14 cellular contexts compared by ENCODE assay signal in the genomic region with DNA sequence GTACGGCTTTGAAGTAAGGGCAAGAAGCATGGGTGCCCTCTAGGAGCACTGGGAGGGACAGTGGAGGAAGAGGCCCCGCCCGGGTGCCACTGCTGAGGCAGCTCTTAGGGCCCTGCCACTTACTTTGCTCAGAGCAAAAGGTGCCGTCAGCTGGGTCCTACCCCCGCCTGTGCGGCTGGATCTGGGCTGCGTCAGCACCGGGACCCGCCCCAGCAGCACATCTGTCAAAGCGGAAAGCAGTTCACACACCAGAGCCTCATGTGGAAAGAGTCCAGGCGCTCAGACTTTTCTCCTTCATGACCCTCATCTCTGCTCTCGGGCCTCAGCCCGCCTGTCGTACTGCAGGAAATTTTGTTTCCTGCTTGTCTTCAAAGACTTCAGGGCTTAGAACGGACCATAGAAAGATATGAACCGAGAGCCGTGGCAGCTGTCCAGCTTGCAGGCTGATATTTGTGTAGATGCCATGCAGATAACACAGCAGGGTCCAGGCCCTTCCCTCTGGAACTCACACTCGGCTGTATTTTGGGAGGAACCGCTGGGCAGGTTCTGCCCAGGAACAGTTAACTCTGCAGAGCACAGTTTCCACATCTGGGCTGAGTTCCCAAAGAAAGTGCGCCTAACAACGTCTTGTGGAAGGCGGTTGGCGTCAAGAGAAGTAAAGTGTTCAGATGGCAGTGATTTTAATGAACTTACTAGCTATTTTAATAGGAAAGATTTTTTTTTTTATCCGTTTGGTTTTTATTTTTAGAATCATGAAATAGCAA. TPM values are rescaled to one million over a fixed set of nuclear protein-coding genes. Genes with fewer than 3 reads are reported as not detected.
DNase-seq lines count a peak whose midpoint lies in the region; ATAC-seq, FAIRE-seq and TF ChIP-seq lines count a peak whose summit lies in the region.
"Had no signal": no experiment of that assay in that cellular context is flagged by ENCODE, and none has a peak within 500 bp of the region (broad histone marks: within the 10 kb centered on the region; RNA-seq: fewer than 3 reads in every experiment).

No MANE protein-coding gene starts in this region.

- peak; percentile 80 for FAIRE-seq in endothelial cell of umbilical vein (lab: Jason Lieb, UNC)
- FAIRE-seq: K562 had no signal

- DNase-seq in DMS 273 treated with DMSO at 0.1 percent for 48 hours (lab: John Stamatoyannopoulos, UW): peak; percentile 22
- peak; percentile 72 for DNase-seq in endothelial cell of umbilical vein (ENCODE audit: low read depth, low spot score)
- peak; percentile 69 to 77 for DNase-seq in left colon
- DNase-seq in gastrocnemius medialis: peak in 1 of 2 donors; percentile 52
- DNase-seq in amygdala (lab: John Stamatoyannopoulos, UW): no peak
- DNase-seq in smooth muscle cell (lab: John Stamatoyannopoulos, UW; ENCODE audit: unreplicated experiment): no peak
- DNase-seq in NCI-H1694 (lab: John Stamatoyannopoulos, UW): no peak
- DNase-seq: activated CD4-positive, alpha-beta memory T cell treated with anti-CD3 and anti-CD28 coated beads for 36 hours; activated naive CD8-positive, alpha-beta T cell treated with anti-CD3 and anti-CD28 coated beads, Interleukin-2, amount 50 U/mL, for 24 hours; CD8-positive, alpha-beta memory T cell; foreskin melanocyte; NCI-H446 had no signal

- peaks cover 4% of the 10 kb centered on the region for H3F3A ChIP-seq in smooth muscle cell (ENCODE audit: low read depth)

- H3K9ac ChIP-seq in endothelial cell of umbilical vein (replicated peaks; ENCODE audit: extremely low read depth, insufficient read depth, low read length) (no peak overlapping the region), smooth muscle cell (ENCODE audit: low read depth) (no peak overlapping the region)

- TF ChIP-seq POLR2A in endothelial cell of umbilical vein (IDR thresholded peaks at IDR 0.05; ENCODE audit: low read depth, low read length) (no peak), gastrocnemius medialis (IDR thresholded peaks at IDR 0.05) (peak in 1 of 2 donors; percentile 12)

- H3K79me2 ChIP-seq in endothelial cell of umbilical vein (ENCODE audit: control insufficient read depth, insufficient read depth, low read length): no peaks in the 10 kb centered on the region
- no peaks in the 10 kb centered on the region for H3K79me2 ChIP-seq in smooth muscle cell (ENCODE audit: low read depth)

- dilution Hi-C loops in endothelial cell of umbilical vein (cut with MboI; ENCODE audit: extremely low pct_ligation_motif_present, low sequenced_read_pairs): no loop called here

- peak overlapping the region; percentile 6 for H3K4me2 ChIP-seq in endothelial cell of umbilical vein (ENCODE audit: insufficient read depth, low read length)
- H3K4me2 ChIP-seq in smooth muscle cell: no peak overlapping the region

- no peaks in the 10 kb centered on the region for H3K27me3 ChIP-seq in endothelial cell of umbilical vein (ENCODE audit: control insufficient read depth in 2 of 2, insufficient read depth in 2 of 2, low read length in 2 of 2)
- no peaks in the 10 kb centered on the region for H3K27me3 ChIP-seq in gastrocnemius medialis
- H3K27me3 ChIP-seq in smooth muscle cell (ENCODE audit: low read depth): no peaks in the 10 kb centered on the region

- H2AFZ ChIP-seq in endothelial cell of umbilical vein (ENCODE audit: low read depth, low read length) (no peak overlapping the region), smooth muscle cell (ENCODE audit: low read depth) (no peak overlapping the region)

- peaks cover 10% of the 10 kb centered on the region for H3K4me1 ChIP-seq in endothelial cell of umbilical vein (ENCODE audit: control insufficient read depth, extremely low read depth, insufficient read depth, low read length)
- H3K4me1 ChIP-seq in gastrocnemius medialis: peaks cover 6 to 14% of the 10 kb centered on the region in 2 donors
- H3K4me1 ChIP-seq in smooth muscle cell (ENCODE audit: low read depth): no peaks in the 10 kb centered on the region

- no peaks in the 10 kb centered on the region for H4K20me1 ChIP-seq in endothelial cell of umbilical vein (replicated peaks; ENCODE audit: control insufficient read depth, extremely low read depth, insufficient read depth, low read length)
- H4K20me1 ChIP-seq in smooth muscle cell (ENCODE audit: low read depth): no peaks in the 10 kb centered on the region

- POLR2A ChIA-PET in endothelial cell of umbilical vein (lab: Charles Lee): no interaction called here

- BruUV-seq in endothelial cell of umbilical vein (replicated peaks; lab: Mats Ljungman, UMichigan): no TSS peak

- ATAC-seq in left colon (peak; percentile 79), gastrocnemius medialis (peak in 1 of 2 donors; percentile 31), GM21515 (IDR thresholded peaks at IDR 0.05; ENCODE audit: unreplicated experiment) (no peak)
- ATAC-seq: activated naive CD8-positive, alpha-beta T cell treated with anti-CD3 and anti-CD28 coated beads, Interleukin-2, amount 50 U/mL, for 24 hours; K562 had no signal

- H3K4me3 ChIP-seq in endothelial cell of umbilical vein (replicated peaks in 1 of 3; ENCODE audit: insufficient read depth in 1 of 3, low read depth in 1 of 3, low read length in 3 of 3) (no peak overlapping the region), gastrocnemius medialis (no peak overlapping the region), smooth muscle cell (no peak overlapping the region)
- H3K4me3 ChIP-seq: K562 had no signal

- TF ChIP-seq CTCF in endothelial cell of umbilical vein (IDR thresholded peaks at IDR 0.05; ENCODE audit: extremely low read depth in 1 of 2, insufficient read depth in 1 of 2, low read depth in 1 of 2, low read length in 2 of 2) (no peak), gastrocnemius medialis (IDR thresholded peaks at IDR 0.05 in 4 of 5, conservative IDR thresholded peaks at IDR 0.05 in 1 of 5) (no peak), smooth muscle cell (IDR thresholded peaks at IDR 0.05; ENCODE audit: borderline replicate concordance, insufficient read depth, poor library complexity, severe bottlenecking) (no peak)

- H3K27ac ChIP-seq in endothelial cell of umbilical vein (ENCODE audit: insufficient read depth, low read depth, low read length): peak overlapping the region; percentile 35
- H3K27ac ChIP-seq in gastrocnemius medialis: peak overlapping the region; percentile 42 to 69 (median 54)
- H3K27ac ChIP-seq in smooth muscle cell (ENCODE audit: low read depth): no peak overlapping the region

- in situ Hi-C loops in gastrocnemius medialis (cut with MboI; ENCODE audit: low sequenced_read_pairs in 4 of 4): loop anchor here in 1 of 4 donors (10.0 kb wide), 1 partner anchor 447 kb away; no protein-coding TSS in a partner anchor

- no peaks in the 10 kb centered on the region for H3K9me3 ChIP-seq in endothelial cell of umbilical vein (replicated peaks; ENCODE audit: control insufficient read depth, insufficient read depth, low read length)
- H3K9me3 ChIP-seq in gastrocnemius medialis: no peaks in the 10 kb centered on the region
- H3K9me3 ChIP-seq in smooth muscle cell (replicated peaks; ENCODE audit: low read depth): no peaks in the 10 kb centered on the region

- CTCF ChIA-PET in endothelial cell of umbilical vein (lab: Charles Lee): interaction anchor here (1.3 kb wide), 1 partner anchor 439 kb away, joined by 7 read pairs; no protein-coding TSS in a partner anchor

- H3K36me3 ChIP-seq in endothelial cell of umbilical vein (ENCODE audit: control insufficient read depth in 2 of 2, extremely low read depth in 1 of 2, insufficient read depth in 2 of 2, low read length in 2 of 2) (peaks cover 0 to 3% of the 10 kb centered on the region in 2 experiments), gastrocnemius medialis (peaks cover 0 to 17% of the 10 kb centered on the region in 2 donors), smooth muscle cell (ENCODE audit: low read depth) (no peaks in the 10 kb centered on the region)

- no peaks in the 10 kb centered on the region for H3K9me1 ChIP-seq in endothelial cell of umbilical vein (replicated peaks; ENCODE audit: control insufficient read depth, extremely low read depth, insufficient read depth, low read length)

- 56% methylated on average over 24 of the region's 24 CpGs for WGBS in smooth muscle cell (ENCODE audit: low lambda C conversion rate)

- intact Hi-C loops in endothelial cell of umbilical vein (cut with micrococcal nuclease): loop anchor here (5.0 to 10.0 kb wide), 2 partner anchors 137 to 254 kb away; a partner anchor contains a TSS
- intact Hi-C loops in left colon (cut with DNase I, micrococcal nuclease): loop anchor here in 1 of 2 donors (5.0 kb wide), 1 partner anchor 449 kb away; no protein-coding TSS in a partner anchor
- intact Hi-C loops in gastrocnemius medialis (cut with DNase I; ENCODE audit: low total_unique reads): no loop called here

TF ChIP-seq in endothelial cell of umbilical vein, 7 proteins besides CTCF, POLR2A, EP300 and RAD21 (continues in another document):
- TF ChIP-seq, protein P1, sequence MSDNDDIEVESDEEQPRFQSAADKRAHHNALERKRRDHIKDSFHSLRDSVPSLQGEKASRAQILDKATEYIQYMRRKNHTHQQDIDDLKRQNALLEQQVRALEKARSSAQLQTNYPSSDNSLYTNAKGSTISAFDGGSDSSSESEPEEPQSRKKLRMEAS (IDR thresholded peaks at IDR 0.05; ENCODE audit: insufficient read depth, insufficient read length): no peak

RNA-seq across cellular contexts. Expression of a gene that starts 44.3 kb away (rescaled TPM):
- 24.0 and 29.2 TPM in 2 replicates for total RNA-seq in endothelial cell of umbilical vein
- polyA plus RNA-seq in endothelial cell of umbilical vein: 15.0 and 15.4 TPM in 2 replicates
- 17.2 and 19.2 TPM in 2 replicates for polyA plus RNA-seq in endothelial cell of umbilical vein (2011; cell fraction: cytosol; rRNA removed)
- polyA plus RNA-seq in endothelial cell of umbilical vein (2011; cell fraction: nucleus; rRNA removed): 16.0 and 20.5 TPM in 2 replicates
- polyA plus RNA-seq in endothelial cell of umbilical vein (2012): 20.5 and 22.4 TPM in 2 replicates
- 25.2 and 27.9 TPM in 2 replicates for polyA minus RNA-seq in endothelial cell of umbilical vein
- 23.6 TPM for polyA minus RNA-seq in endothelial cell of umbilical vein (2011; cell fraction: cytosol; rRNA and poly(A)+ RNA removed)
- polyA minus RNA-seq in endothelial cell of umbilical vein (2011; cell fraction: nucleus; rRNA and poly(A)+ RNA removed): 8.2 and 20.6 TPM in 2 replicates
- total RNA-seq in left colon: 10 to 100 TPM; 26.5 to 31.0 TPM
- total RNA-seq in gastrocnemius medialis: 10 to 100 TPM in 1 of 4 donors, 1 to 10 TPM in 3; 1.2 to 12.5 (median 3.6) TPM
- 5.3 and 6.7 TPM in 2 replicates for total RNA-seq in smooth muscle cell
- polyA plus RNA-seq in smooth muscle cell: 9.6 and 10.1 TPM in 2 replicates

RNA-seq across cellular contexts. Expression of a gene that starts 44.9 kb away (rescaled TPM):
- total RNA-seq in endothelial cell of umbilical vein: 45.4 and 49.3 TPM in 2 replicates
- polyA plus RNA-seq in endothelial cell of umbilical vein: 65.5 and 81.8 TPM in 2 replicates
- 37.1 and 42.1 TPM in 2 replicates for polyA plus RNA-seq in endothelial cell of umbilical vein (2011; cell fraction: cytosol; rRNA removed)
- 40.8 and 41.7 TPM in 2 replicates for polyA plus RNA-seq in endothelial cell of umbilical vein (2011; cell fraction: nucleus; rRNA removed)
- polyA plus RNA-seq in endothelial cell of umbilical vein (2012): 23.0 and 27.0 TPM in 2 replicates
- polyA minus RNA-seq in endothelial cell of umbilical vein: 43.2 and 50.3 TPM in 2 replicates
- polyA minus RNA-seq in endothelial cell of umbilical vein (2011; cell fraction: cytosol; rRNA and poly(A)+ RNA removed): 40.9 TPM
- polyA minus RNA-seq in endothelial cell of umbilical vein (2011; cell fraction: nucleus; rRNA and poly(A)+ RNA removed): 23.3 and 31.6 TPM in 2 replicates
- 10 to 100 TPM; 27.8 to 37.1 TPM for total RNA-seq in left colon
- total RNA-seq in gastrocnemius medialis: 10 to 100 TPM; 22.4 to 36.2 (median 30.6) TPM
- 9.9 and 17.0 TPM in 2 replicates for total RNA-seq in smooth muscle cell
- polyA plus RNA-seq in smooth muscle cell: 13.4 and 13.9 TPM in 2 replicates

Comparison
In these comparisons a context has a peak if more than half of its experiments do, and no peak if none do; other contexts are left out.
1. DNase-seq: peak in DMS 273 treated with DMSO at 0.1 percent for 48 hours (single experiment), endothelial cell of umbilical vein (single experiment) and left colon (2 of 2); none in amygdala (0 of 56), smooth muscle cell (single experiment) and NCI-H1694 (single experiment).